ENCODE assay signal across 19 cellular contexts in the genomic region with DNA sequence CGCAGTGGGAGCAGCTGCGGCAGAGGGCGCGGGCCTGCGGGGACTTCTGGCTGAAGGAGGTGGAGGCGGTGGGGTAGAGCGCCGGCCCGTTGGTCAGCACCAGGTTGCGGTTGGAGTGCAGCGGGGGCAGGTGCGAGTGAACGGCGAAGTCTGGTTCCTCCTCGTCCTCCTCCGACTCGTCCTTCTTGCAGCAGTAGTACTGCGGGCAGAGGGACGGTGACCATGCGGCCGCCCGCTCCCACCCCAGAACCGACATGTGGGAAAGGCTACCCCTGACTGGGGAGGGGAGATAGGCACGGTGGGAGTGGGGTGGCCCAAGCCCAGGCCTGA. TPM values are rescaled to one million over a fixed set of nuclear protein-coding genes. Genes with fewer than 3 reads are reported as not detected.
A peak's percentile ranks its signal among the peaks of the same experiment; 100 is the strongest.
DNase-seq lines count a peak whose midpoint lies in the region; ATAC-seq and TF ChIP-seq lines count a peak whose summit lies in the region.
"Had no signal": no experiment of that assay in that cellular context is flagged by ENCODE, and none has a peak within 500 bp of the region (broad histone marks: within the 10 kb centered on the region; RNA-seq: fewer than 3 reads in every experiment).

No MANE protein-coding gene starts in this region.

- peak overlapping the region; percentile 17 for H4K91ac ChIP-seq in trophoblast cell (ENCODE audit: low read depth, low read length)

- H2AK5ac ChIP-seq in trophoblast cell (ENCODE audit: low read length): no peak overlapping the region

- peaks cover 6% of the 10 kb centered on the region in 2 donors for H3K4me1 Mint-ChIP-seq in effector memory CD8-positive, alpha-beta T cell (ENCODE audit: low read depth in 2 of 2)

- BruUV-seq in OCI-LY7 (replicated peaks; lab: Mats Ljungman, UMichigan): no TSS peak

- H3K79me2 ChIP-seq in OCI-LY7 (ENCODE audit: insufficient read depth, low read depth, low read length) (no peaks in the 10 kb centered on the region), trophoblast cell (ENCODE audit: control insufficient read depth, insufficient read depth, low read length, poor library complexity) (no peaks in the 10 kb centered on the region)

- peaks cover 7% of the 10 kb centered on the region for H3K4me1 ChIP-seq in right cardiac atrium (ENCODE audit: control insufficient read depth, insufficient read depth, low read length)
- peaks cover 6 to 60% (median 28%) of the 10 kb centered on the region in 9 donors for H3K4me1 ChIP-seq in heart right ventricle
- H3K4me1 ChIP-seq in OCI-LY7 (ENCODE audit: insufficient read depth, low read length, poor library complexity, severe bottlenecking): peaks cover 70% of the 10 kb centered on the region
- peaks cover 3 to 6% of the 10 kb centered on the region in 2 experiments for H3K4me1 ChIP-seq in trophoblast cell (ENCODE audit: control insufficient read depth in 1 of 2, insufficient read depth in 2 of 2, low read length in 2 of 2)

- no peak overlapping the region for H3K4me3 Mint-ChIP-seq in effector memory CD8-positive, alpha-beta T cell
- H3K4me3 Mint-ChIP-seq: CD4-positive, alpha-beta T cell; H9 had no signal

- H4K12ac ChIP-seq in trophoblast cell (ENCODE audit: low read depth, low read length): no peak overlapping the region

- H3K36me3 ChIP-seq in heart right ventricle: no peaks in the 10 kb centered on the region
- H3K36me3 ChIP-seq in OCI-LY7 (ENCODE audit: insufficient read depth, low read length): no peaks in the 10 kb centered on the region
- peaks cover 0 to 5% of the 10 kb centered on the region in 2 experiments for H3K36me3 ChIP-seq in trophoblast cell (ENCODE audit: control insufficient read depth in 1 of 2, insufficient read depth in 2 of 2, low read length in 2 of 2)

- no peak for ATAC-seq in right cardiac atrium
- no peak for ATAC-seq in heart right ventricle
- no peak for ATAC-seq in GM21447 (IDR thresholded peaks at IDR 0.05; ENCODE audit: unreplicated experiment)
- ATAC-seq in effector memory CD8-positive, alpha-beta T cell (replicated peaks): no peak

- no peak overlapping the region for H3K4ac ChIP-seq in trophoblast cell (ENCODE audit: low read depth, low read length)

- no peak overlapping the region for H3K9ac ChIP-seq in trophoblast cell (ENCODE audit: low read length)
- H3K9ac ChIP-seq: GM23248 had no signal

- POLR2A ChIA-PET in OCI-LY7 (lab: Charles Lee): no interaction called here

- H3K9me3 Mint-ChIP-seq in effector memory CD8-positive, alpha-beta T cell: no peaks in the 10 kb centered on the region
- H3K9me3 Mint-ChIP-seq: CD4-positive, alpha-beta T cell; H9 had no signal

- TF ChIP-seq CTCF in heart right ventricle (IDR thresholded peaks at IDR 0.05): no peak
- TF ChIP-seq CTCF in OCI-LY7 (conservative IDR thresholded peaks at IDR 0.05; ENCODE audit: low read length): no peak

- no peak overlapping the region for H2BK12ac ChIP-seq in trophoblast cell (ENCODE audit: low read length)

- H3K27ac ChIP-seq in right cardiac atrium (ENCODE audit: low read length) (no peak overlapping the region), heart right ventricle (no peak overlapping the region), OCI-LY7 (ENCODE audit: low read depth, low read length, poor library complexity, severe bottlenecking) (peak overlapping the region; percentile 94), trophoblast cell (ENCODE audit: low read depth, low read length) (no peak overlapping the region)
- H3K27ac ChIP-seq: 22Rv1, GM23248 had no signal

- no peak overlapping the region for H2BK120ac ChIP-seq in trophoblast cell (ENCODE audit: insufficient read depth, low read length, poor library complexity)

- H3K23ac ChIP-seq in trophoblast cell (ENCODE audit: low read length): no peak overlapping the region

- CTCF ChIA-PET in OCI-LY7 (lab: Charles Lee; ENCODE audit: unreplicated experiment): no interaction called here

- no peak overlapping the region for H3K14ac ChIP-seq in trophoblast cell (ENCODE audit: low read length)

- H3K27me3 ChIP-seq in right cardiac atrium (ENCODE audit: control insufficient read depth, insufficient read depth) (no peaks in the 10 kb centered on the region), heart right ventricle (peaks cover 0 to 48% (median 16%) of the 10 kb centered on the region in 7 donors), trophoblast cell (ENCODE audit: insufficient read depth, low read length) (no peaks in the 10 kb centered on the region)

- 73% methylated on average over 24 of the region's 24 CpGs for WGBS in right cardiac atrium
- 54 to 60% methylated on average over 24 of the region's 24 CpGs for WGBS in heart right ventricle, 2 donors
- WGBS in trophoblast cell (ENCODE audit: extremely low coverage, insufficient coverage, insufficient read length): no CpG with 5 or more reads among the region's 24 CpGs

- no peak overlapping the region for H3K18ac ChIP-seq in trophoblast cell (ENCODE audit: low read length)

- no peak overlapping the region; the same call in 1 of the 2 replicates for H2AFZ ChIP-seq in OCI-LY7 (ENCODE audit: low read length)
- H2AFZ ChIP-seq in trophoblast cell (ENCODE audit: insufficient read depth, low read length, poor library complexity): no peak overlapping the region
- H2AFZ ChIP-seq: GM23248 had no signal

- H3K9me3 ChIP-seq in right cardiac atrium (ENCODE audit: control insufficient read depth, low read length) (no peaks in the 10 kb centered on the region), heart right ventricle (no peaks in the 10 kb centered on the region), OCI-LY7 (ENCODE audit: low read length) (no peaks in the 10 kb centered on the region), trophoblast cell (ENCODE audit: insufficient read depth, low read depth, low read length) (no peaks in the 10 kb centered on the region)

- intact Hi-C loops in right cardiac atrium (cut with DNase I): no loop called here
- intact Hi-C loops in heart right ventricle (cut with DNase I): loop anchor here in 1 of 10 donors (5.0 kb wide), 1 partner anchor 42 kb away; no protein-coding TSS in a partner anchor
- intact Hi-C loops in OCI-LY7 (cut with micrococcal nuclease; ENCODE audit: unreplicated experiment): no loop called here

- no peaks in the 10 kb centered on the region for H3K36me3 Mint-ChIP-seq in effector memory CD8-positive, alpha-beta T cell (ENCODE audit: insufficient read depth)
- H3K36me3 Mint-ChIP-seq: IgD-negative memory B cell had no signal

- H3K4me3 ChIP-seq in right cardiac atrium (ENCODE audit: low read length) (no peak overlapping the region), heart right ventricle (no peak overlapping the region), OCI-LY7 (ENCODE audit: low read depth, low read length, poor library complexity, severe bottlenecking) (peak overlapping the region; percentile 24), trophoblast cell (ENCODE audit: low read depth, low read length) (no peak overlapping the region)
- H3K4me3 ChIP-seq: GM23248 had no signal

- DNase-seq in right cardiac atrium (peak in 2 of 3 donors; percentile 22 to 68), heart right ventricle (no peak), OCI-LY7 (ENCODE audit: low spot score) (peak; percentile 49), trophoblast cell (no peak), foreskin melanocyte (no peak)
- no peak for DNase-seq in effector memory CD8-positive, alpha-beta T cell
- DNase-seq: C1 segment of cervical spinal cord; Calu3; CD4-positive, alpha-beta T cell; DMS79; EL; GM23248; H9; KG1 had no signal

- H3K9me2 ChIP-seq in OCI-LY7 (ENCODE audit: insufficient read depth, low read length): no peaks in the 10 kb centered on the region

- H4K20me1 ChIP-seq in OCI-LY7 (ENCODE audit: insufficient read depth, low read length): no peaks in the 10 kb centered on the region

- peaks cover 65 to 99% of the 10 kb centered on the region in 2 donors for H3K27me3 Mint-ChIP-seq in effector memory CD8-positive, alpha-beta T cell

- no peak overlapping the region for H3K27ac Mint-ChIP-seq in effector memory CD8-positive, alpha-beta T cell
- H3K27ac Mint-ChIP-seq: CD4-positive, alpha-beta T cell; H9; IgD-negative memory B cell had no signal

- H4K8ac ChIP-seq in trophoblast cell (ENCODE audit: low read depth, low read length): no peak overlapping the region

- H3K79me1 ChIP-seq in trophoblast cell (ENCODE audit: low read length): peaks cover 2% of the 10 kb centered on the region

- H3K4me2 ChIP-seq in OCI-LY7 (ENCODE audit: low read length): peak overlapping the region; percentile 52
- H3K4me2 ChIP-seq in trophoblast cell (ENCODE audit: low read length): no peak overlapping the region

- H2BK5ac ChIP-seq in trophoblast cell (ENCODE audit: low read depth, low read length, poor library complexity): no peak overlapping the region

RNA-seq across cellular contexts. Expression of a gene that starts 30.0 kb away (rescaled TPM):
- total RNA-seq in right cardiac atrium (1 to 10 TPM; 1.2 to 5.4 (median 1.4) TPM), heart right ventricle (not detected), OCI-LY7 (2022) (2.6 and 3.6 TPM in 2 replicates)
- polyA plus RNA-seq in right cardiac atrium (2.0 TPM), heart right ventricle (under 1 TPM in 1 of 2 donors, not detected in 1; 0.19 TPM)
- total RNA-seq in OCI-LY7 (2014; rRNA removed; shearing (Covaris generic)): 7.8 and 8.9 TPM in 2 replicates
- polyA plus RNA-seq in trophoblast cell (2013): 0.89 and 0.90 TPM in 2 replicates
- total RNA-seq: A673; Calu3; CD4-positive, alpha-beta T cell; GM23248; HT1080 had no signal
- polyA plus RNA-seq: GM23248, IgD-negative memory B cell had no signal

RNA-seq across cellular contexts. Expression of a gene that starts 44.7 kb away (rescaled TPM):
- total RNA-seq in right cardiac atrium (10 to 100 TPM; 30.3 to 90.2 (median 47.1) TPM), heart right ventricle (1 to 10 TPM; 2.0 to 9.1 (median 4.3) TPM), OCI-LY7 (2022) (not detected in 2 replicates)
- polyA plus RNA-seq in right cardiac atrium (37.3 TPM), heart right ventricle (1 to 10 TPM; 4.9 to 7.5 TPM)
- 0.88 and 1.0 TPM in 2 replicates for total RNA-seq in OCI-LY7 (2014; rRNA removed; shearing (Covaris generic))
- 5.9 and 6.2 TPM in 2 replicates for polyA plus RNA-seq in trophoblast cell (2013)
- total RNA-seq: HT1080 had no signal
- polyA plus RNA-seq: GM23248, IgD-negative memory B cell had no signal

RNA-seq across cellular contexts. Expression of a gene that starts 54.4 kb away (rescaled TPM):
- total RNA-seq in right cardiac atrium: not detected
- not detected for polyA plus RNA-seq in right cardiac atrium
- not detected for total RNA-seq in heart right ventricle
- polyA plus RNA-seq in heart right ventricle: not detected
- total RNA-seq in OCI-LY7 (2014; rRNA removed; shearing (Covaris generic)): not detected in 2 replicates
- not detected in 2 replicates for total RNA-seq in OCI-LY7 (2022)
- 0.25 and 0.27 TPM in 2 replicates for polyA plus RNA-seq in trophoblast cell (2013)
- total RNA-seq: A673; Calu3; CD4-positive, alpha-beta T cell; GM23248; H9; HT1080 had no signal
- polyA plus RNA-seq: GM23248, IgD-negative memory B cell had no signal

RNA-seq across cellular contexts. Expression of a gene that starts 57.0 kb away (rescaled TPM):
- total RNA-seq in right cardiac atrium (under 1 TPM in 2 of 4 donors, not detected in 2; 0.09 to 0.14 TPM), heart right ventricle (under 1 TPM in 1 of 10 donors, not detected in 9; 0.09 TPM), OCI-LY7 (2022) (not detected in 2 replicates)
- polyA plus RNA-seq in right cardiac atrium (0.05 TPM), heart right ventricle (under 1 TPM in 1 of 2 donors, not detected in 1; 0.01 TPM)
- total RNA-seq in OCI-LY7 (2014; rRNA removed; shearing (Covaris generic)): not detected in 2 replicates
- 0.01 and 0.03 TPM in 2 replicates for polyA plus RNA-seq in trophoblast cell (2013)
- total RNA-seq: A673, Calu3, GM23248, H9, HT1080 had no signal
- polyA plus RNA-seq: GM23248, IgD-negative memory B cell had no signal

Comparison
In these comparisons a context has a peak if more than half of its experiments do, and no peak if none do; other contexts are left out.
1. DNase-seq: peak in right cardiac atrium (2 of 3) and OCI-LY7 (single experiment); none in heart right ventricle (0 of 2), trophoblast cell (0 of 2), foreskin melanocyte (single experiment) and effector memory CD8-positive, alpha-beta T cell (0 of 3).